7 cellular contexts compared by ENCODE assay signal in the genomic region with DNA sequence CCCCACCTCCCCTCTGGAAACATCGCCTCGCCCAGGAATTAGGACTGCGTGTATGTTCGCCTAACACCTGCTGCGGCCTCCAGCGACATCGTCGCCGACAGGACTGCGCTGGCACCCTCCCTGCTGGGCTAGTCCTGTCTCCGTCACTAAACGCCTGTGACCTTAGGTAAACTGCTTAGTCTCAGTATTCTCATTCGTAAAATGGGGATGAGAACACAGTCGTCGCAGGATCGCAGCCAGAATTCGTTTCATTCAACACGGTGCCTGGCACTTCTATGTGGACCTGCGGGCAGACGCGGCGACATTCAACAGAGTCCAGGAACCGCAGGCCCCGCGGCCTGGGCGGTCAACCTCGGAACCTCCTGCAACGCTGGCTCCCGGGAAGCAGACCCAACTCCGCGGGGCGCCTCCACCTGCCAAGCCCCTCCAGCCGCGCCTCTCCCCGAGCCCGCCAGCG. TPM values are rescaled to one million over a fixed set of nuclear protein-coding genes. Genes with fewer than 3 reads are reported as not detected.
A peak's percentile ranks its signal among the peaks of the same experiment; 100 is the strongest.
DNase-seq lines count a peak whose midpoint lies in the region; ATAC-seq and TF ChIP-seq lines count a peak whose summit lies in the region.

No MANE protein-coding gene starts in this region.

- H4K20me1 ChIP-seq in SK-N-SH (ENCODE audit: insufficient read depth) = no peaks in the 10 kb centered on the region

- H3K9ac ChIP-seq in SK-N-SH (peak overlapping the region; percentile 80), liver (ENCODE audit: low read depth in 1 of 2, low read length in 2 of 2) (peak overlapping the region; percentile 95 to 97)

- H2AFZ ChIP-seq in SK-N-SH (ENCODE audit: low read depth) = peak overlapping the region; percentile 77

- H3K9me3 ChIP-seq in SK-N-SH (no peaks in the 10 kb centered on the region), liver (ENCODE audit: control insufficient read depth in 4 of 4, low read length in 3 of 4) (no peaks in the 10 kb centered on the region)

- no peaks in the 10 kb centered on the region for H3K9me3 Mint-ChIP-seq in dendritic cell treated with granulocyte-macrophage colony-stimulating factor and Interleukin-4, amounts not matched to agents 40 ng/mL and 50 ng/mL, for 4 days

- H3F3A ChIP-seq in SK-N-SH (replicated peaks; ENCODE audit: insufficient read depth) = peaks cover 10% of the 10 kb centered on the region

- H3K36me3 Mint-ChIP-seq in dendritic cell treated with granulocyte-macrophage colony-stimulating factor and Interleukin-4, amounts not matched to agents 40 ng/mL and 50 ng/mL, for 4 days (ENCODE audit: low read depth) = peaks cover 8% of the 10 kb centered on the region

- intact Hi-C loops in dendritic cell treated with granulocyte-macrophage colony-stimulating factor and Interleukin-4, amounts not matched to agents 40 ng/mL and 50 ng/mL, for 4 days (cut with micrococcal nuclease) = loop anchor here (1.0 kb wide), 1 partner anchor 24 kb away; no protein-coding TSS in a partner anchor

- CTCF ChIA-PET in SK-N-SH (lab: Yijun Ruan, JAX) = interaction anchor here (2.1 kb wide), 1 partner anchor 33 kb away, joined by 6 read pairs; no protein-coding TSS in a partner anchor

- peak overlapping the region in 1 of 2 experiments; percentile 77; a peak in 1 of 4 replicates for H3K27ac ChIP-seq in SK-N-SH (ENCODE audit: low read depth in 2 of 2, low read length in 1 of 2)
- H3K27ac ChIP-seq in liver (ENCODE audit: low read depth in 1 of 2, low read length in 2 of 2) = peak overlapping the region; percentile 92 to 96

- peak overlapping the region; percentile 86 for H3K4me3 Mint-ChIP-seq in dendritic cell treated with granulocyte-macrophage colony-stimulating factor and Interleukin-4, amounts not matched to agents 40 ng/mL and 50 ng/mL, for 4 days

- H3K36me3 ChIP-seq in SK-N-SH (replicated peaks in 1 of 2; ENCODE audit: control insufficient read depth in 1 of 2, insufficient read depth in 2 of 2, low read length in 1 of 2) (no peaks in the 10 kb centered on the region), liver (ENCODE audit: control insufficient read depth in 4 of 4, insufficient read depth in 3 of 4, low read depth in 1 of 4, low read length in 3 of 4) (no peaks in the 10 kb centered on the region)

- 46% methylated on average over 25 of the region's 37 CpGs for WGBS in SK-N-SH (ENCODE audit: low lambda C conversion rate)
- under 1% methylated on average over 37 of the region's 37 CpGs for WGBS in liver

- no peaks in the 10 kb centered on the region for H3K27me3 Mint-ChIP-seq in dendritic cell treated with granulocyte-macrophage colony-stimulating factor and Interleukin-4, amounts not matched to agents 40 ng/mL and 50 ng/mL, for 4 days

- peaks cover 17% of the 10 kb centered on the region for H3K79me2 ChIP-seq in SK-N-SH (ENCODE audit: insufficient read depth)

- H3K4me1 Mint-ChIP-seq in dendritic cell treated with granulocyte-macrophage colony-stimulating factor and Interleukin-4, amounts not matched to agents 40 ng/mL and 50 ng/mL, for 4 days (ENCODE audit: low read depth) = peaks cover 43% of the 10 kb centered on the region

- H3K4me2 ChIP-seq in SK-N-SH = peak overlapping the region; percentile 83

- TF ChIP-seq CTCF in SK-N-SH (IDR thresholded peaks at IDR 0.05) (no peak), liver (IDR thresholded peaks at IDR 0.05; ENCODE audit: low read depth, low read length, missing input control) (no peak)

- H3K9me2 ChIP-seq in SK-N-SH = no peaks in the 10 kb centered on the region

- no peaks in the 10 kb centered on the region for H3K27me3 ChIP-seq in SK-N-SH (ENCODE audit: insufficient read depth)
- H3K27me3 ChIP-seq in liver (ENCODE audit: control insufficient read depth in 4 of 4, insufficient read depth in 4 of 4, low read length in 3 of 4) = no peaks in the 10 kb centered on the region

- H3K4me1 ChIP-seq in SK-N-SH (ENCODE audit: control insufficient read depth in 1 of 2, insufficient read depth in 2 of 2, low read depth in 1 of 2, low read length in 1 of 2) (peaks cover 0 to 12% of the 10 kb centered on the region in 2 experiments; a peak in 1 of 4 replicates), liver (ENCODE audit: control insufficient read depth in 4 of 4, insufficient read depth in 4 of 4, low read length in 3 of 4) (peaks cover 6 to 34% (median 29%) of the 10 kb centered on the region in 4 donors)

- TF ChIP-seq RAD21 in SK-N-SH (IDR thresholded peaks at IDR 0.05; ENCODE audit: low read length) (no peak), liver (IDR thresholded peaks at IDR 0.05) (no peak)

- no peak for TF ChIP-seq EP300 in SK-N-SH (IDR thresholded peaks at IDR 0.05; ENCODE audit: borderline replicate concordance in 1 of 2, low read depth in 1 of 2, low read length in 1 of 2)

- H3K4me3 ChIP-seq in SK-N-SH (ENCODE audit: low read depth in 2 of 2, low read length in 1 of 2) (peak overlapping the region; percentile 70 to 86), liver (ENCODE audit: low read depth in 1 of 3, low read length in 3 of 3) (peak overlapping the region; percentile 90 to 96 (median 94))

- peak; percentile 12 for ATAC-seq in GM18520 (IDR thresholded peaks at IDR 0.05; ENCODE audit: unreplicated experiment)
- ATAC-seq in HG02852 (IDR thresholded peaks at IDR 0.05; ENCODE audit: unreplicated experiment) = peak; percentile 19

- no peak for DNase-seq in SK-N-SH
- DNase-seq in stimulated activated CD4-positive, alpha-beta T cell treated with anti-CD3 and anti-CD28 coated beads, Interleukin-4, amount 100 ng/mL, for 48 hours (ENCODE audit: low read depth in 2 of 2) = peak; percentile 9 to 12
- DNase-seq in NCI-H1436 (lab: John Stamatoyannopoulos, UW) = no peak

- POLR2A ChIA-PET in SK-N-SH (lab: Yijun Ruan, JAX) = interaction anchor here (0.6 kb wide), 1 partner anchor 9 kb away, joined by 3 read pairs; no protein-coding TSS in a partner anchor

- peak overlapping the region; percentile 96 for H3K27ac Mint-ChIP-seq in dendritic cell treated with granulocyte-macrophage colony-stimulating factor and Interleukin-4, amounts not matched to agents 40 ng/mL and 50 ng/mL, for 4 days

TF ChIP-seq in SK-N-SH, 30 proteins besides CTCF, POLR2A, EP300 and RAD21 (continues in another document):
- no peak for TF ChIP-seq CHD2 (IDR thresholded peaks at IDR 0.05; ENCODE audit: low read length, partially characterized antibody)
- no peak for TF ChIP-seq SIN3A (IDR thresholded peaks at IDR 0.05; ENCODE audit: borderline replicate concordance, low read depth, low read length)
- no peak for TF ChIP-seq IRF3 (IDR thresholded peaks at IDR 0.05; ENCODE audit: low read depth, low read length)
- TF ChIP-seq GATA2 (CRISPR knock-in tag; IDR thresholded peaks at IDR 0.05) = no peak
- TF ChIP-seq NRF1 (IDR thresholded peaks at IDR 0.05; ENCODE audit: low read depth, low read length) = no peak

TF ChIP-seq in liver, 16 proteins besides CTCF, POLR2A, EP300 and RAD21:
- peak; percentile 15 to 74 for TF ChIP-seq RXRA (IDR thresholded peaks at IDR 0.05)
- TF ChIP-seq, protein P1, sequence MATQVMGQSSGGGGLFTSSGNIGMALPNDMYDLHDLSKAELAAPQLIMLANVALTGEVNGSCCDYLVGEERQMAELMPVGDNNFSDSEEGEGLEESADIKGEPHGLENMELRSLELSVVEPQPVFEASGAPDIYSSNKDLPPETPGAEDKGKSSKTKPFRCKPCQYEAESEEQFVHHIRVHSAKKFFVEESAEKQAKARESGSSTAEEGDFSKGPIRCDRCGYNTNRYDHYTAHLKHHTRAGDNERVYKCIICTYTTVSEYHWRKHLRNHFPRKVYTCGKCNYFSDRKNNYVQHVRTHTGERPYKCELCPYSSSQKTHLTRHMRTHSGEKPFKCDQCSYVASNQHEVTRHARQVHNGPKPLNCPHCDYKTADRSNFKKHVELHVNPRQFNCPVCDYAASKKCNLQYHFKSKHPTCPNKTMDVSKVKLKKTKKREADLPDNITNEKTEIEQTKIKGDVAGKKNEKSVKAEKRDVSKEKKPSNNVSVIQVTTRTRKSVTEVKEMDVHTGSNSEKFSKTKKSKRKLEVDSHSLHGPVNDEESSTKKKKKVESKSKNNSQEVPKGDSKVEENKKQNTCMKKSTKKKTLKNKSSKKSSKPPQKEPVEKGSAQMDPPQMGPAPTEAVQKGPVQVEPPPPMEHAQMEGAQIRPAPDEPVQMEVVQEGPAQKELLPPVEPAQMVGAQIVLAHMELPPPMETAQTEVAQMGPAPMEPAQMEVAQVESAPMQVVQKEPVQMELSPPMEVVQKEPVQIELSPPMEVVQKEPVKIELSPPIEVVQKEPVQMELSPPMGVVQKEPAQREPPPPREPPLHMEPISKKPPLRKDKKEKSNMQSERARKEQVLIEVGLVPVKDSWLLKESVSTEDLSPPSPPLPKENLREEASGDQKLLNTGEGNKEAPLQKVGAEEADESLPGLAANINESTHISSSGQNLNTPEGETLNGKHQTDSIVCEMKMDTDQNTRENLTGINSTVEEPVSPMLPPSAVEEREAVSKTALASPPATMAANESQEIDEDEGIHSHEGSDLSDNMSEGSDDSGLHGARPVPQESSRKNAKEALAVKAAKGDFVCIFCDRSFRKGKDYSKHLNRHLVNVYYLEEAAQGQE (IDR thresholded peaks at IDR 0.05) = no peak

RNA-seq across cellular contexts. Expression of gene CRYL1, which starts 0.5 kb away (rescaled TPM):
- polyA plus RNA-seq in SK-N-SH (2012; rRNA removed) (34.8 and 35.6 TPM in 2 replicates), liver (100 to 1,000 TPM; 162 to 174 TPM)
- polyA plus RNA-seq in SK-N-SH (2012; cell fraction: cytosol; rRNA removed) = 29.7 and 34.1 TPM in 2 replicates
- 17.4 and 17.5 TPM in 2 replicates for polyA plus RNA-seq in SK-N-SH (2012; cell fraction: nucleus; rRNA removed)
- 100 to 1,000 TPM in 1 of 2 donors, 10 to 100 TPM in 1; 87.8 to 179 TPM for total RNA-seq in liver

RNA-seq across cellular contexts. Expression of gene IFT88, which starts 41.8 kb away (rescaled TPM):
- polyA plus RNA-seq in SK-N-SH (2012; rRNA removed) (6.2 and 7.2 TPM in 2 replicates), liver (10 to 100 TPM in 1 of 2 donors, 1 to 10 TPM in 1; 7.5 to 13.5 TPM)
- 6.9 and 9.3 TPM in 2 replicates for polyA plus RNA-seq in SK-N-SH (2012; cell fraction: cytosol; rRNA removed)
- 7.3 and 14.6 TPM in 2 replicates for polyA plus RNA-seq in SK-N-SH (2012; cell fraction: nucleus; rRNA removed)
- total RNA-seq in liver = 10 to 100 TPM in 1 of 2 donors, 1 to 10 TPM in 1; 7.1 to 18.7 TPM

Comparison
In these comparisons a context has a peak if more than half of its experiments do, and no peak if none do; other contexts are left out.
1. DNase-seq: peak in stimulated activated CD4-positive, alpha-beta T cell treated with anti-CD3 and anti-CD28 coated beads, Interleukin-4, amount 100 ng/mL, for 48 hours (2 of 2); none in SK-N-SH (single experiment) and NCI-H1436 (single experiment).